ENCODE assay signal across 18 cellular contexts in the genomic region with DNA sequence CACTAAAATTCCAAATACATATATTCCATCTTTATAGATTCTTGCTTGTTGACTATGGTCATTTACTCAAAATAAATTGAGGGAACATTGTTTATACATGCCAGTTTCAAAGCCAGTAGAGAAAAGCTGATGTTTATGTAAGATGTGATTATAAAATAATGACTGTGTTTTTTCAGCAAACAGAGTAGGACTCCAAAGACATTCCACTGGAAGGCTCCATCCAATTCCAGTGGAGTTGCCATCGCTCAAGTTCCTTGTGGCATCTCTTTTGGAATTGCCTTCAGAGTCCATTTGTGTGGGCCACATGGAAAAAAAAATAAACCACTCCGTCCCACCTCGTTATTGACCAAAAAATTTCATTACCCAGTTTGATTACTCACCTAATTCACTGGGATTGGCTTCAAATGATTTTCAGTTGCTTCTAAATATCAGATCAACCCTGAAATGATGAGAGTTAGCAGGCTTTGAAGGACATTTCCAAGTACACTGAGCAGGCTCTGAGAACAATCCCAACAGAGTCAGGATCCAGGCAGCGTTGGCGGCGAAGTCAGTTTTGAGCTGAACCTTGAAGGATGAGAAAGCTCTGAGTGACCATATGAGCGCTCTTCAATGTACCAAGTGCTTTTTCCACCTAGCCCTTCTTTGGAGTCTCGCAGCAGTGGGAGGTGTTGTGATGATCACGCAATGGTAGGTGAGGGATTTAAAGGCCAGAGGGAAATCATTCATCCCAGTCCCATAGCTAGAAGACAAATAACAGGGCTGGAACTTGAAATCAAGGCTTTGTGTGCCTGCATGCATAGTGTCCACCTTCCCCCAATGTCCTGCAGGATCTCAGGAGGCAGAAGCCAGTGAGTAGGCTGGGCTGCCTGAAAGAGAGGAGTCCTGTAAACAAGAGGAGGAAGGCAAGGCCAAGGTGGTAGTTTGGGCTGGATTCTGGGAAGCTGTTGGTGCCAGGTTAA.
DNase-seq lines count a peak whose midpoint lies in the region; ATAC-seq and TF ChIP-seq lines count a peak whose summit lies in the region.
"Had no signal": no experiment of that assay in that cellular context is flagged by ENCODE, and none has a peak within 500 bp of the region (broad histone marks: within the 10 kb centered on the region; RNA-seq: fewer than 3 reads in every experiment).

No MANE protein-coding gene starts in this region.

- peaks cover 0 to 2% (median 0%) of the 10 kb centered on the region in 3 experiments; a peak in 2 of 7 replicates for H3K36me3 Mint-ChIP-seq in H9 (ENCODE audit: insufficient read depth in 1 of 3, low read depth in 3 of 3)
- H3K36me3 Mint-ChIP-seq: CD8-positive, alpha-beta memory T cell had no signal

- peaks cover 26% of the 10 kb centered on the region for H3K4me1 ChIP-seq in H9 (ENCODE audit: insufficient read depth, low read length)
- peaks cover 32% of the 10 kb centered on the region for H3K4me1 ChIP-seq in smooth muscle cell (ENCODE audit: low read depth)
- H3K4me1 ChIP-seq: BLaER1 treated with 17β-estradiol and CSF1 and Interleukin-3, amounts not matched to agents 10 nM and 100 nM had no signal

- H3K9ac ChIP-seq in H9 (ENCODE audit: extremely low read depth, insufficient read length, low read length) (no peak overlapping the region), smooth muscle cell (ENCODE audit: low read depth) (no peak overlapping the region)
- H3K9ac ChIP-seq: BLaER1 treated with 17β-estradiol and CSF1 and Interleukin-3, amounts not matched to agents 10 nM and 100 nM had no signal

- WGBS in H9 (ENCODE audit: extremely low coverage, insufficient read length, low lambda C conversion rate): no CpG with 5 or more reads among the region's 9 CpGs
- WGBS in smooth muscle cell (ENCODE audit: low lambda C conversion rate): 95% methylated on average over 9 of the region's 9 CpGs

- no peak overlapping the region for H2AK5ac ChIP-seq in H9 (ENCODE audit: insufficient read length, low read length)

- H3K4me1 Mint-ChIP-seq in H9: peaks cover 78 to 81% of the 10 kb centered on the region in 2 experiments
- H3K4me1 Mint-ChIP-seq: CD8-positive, alpha-beta memory T cell had no signal

- H3K9me3 Mint-ChIP-seq in H9: no peaks in the 10 kb centered on the region; a peak in 1 of 5 replicates
- H3K9me3 Mint-ChIP-seq: CD8-positive, alpha-beta memory T cell had no signal

- H3K4me3 Mint-ChIP-seq in H9: no peak overlapping the region
- H3K4me3 Mint-ChIP-seq: CD8-positive, alpha-beta memory T cell had no signal

- H3K27ac Mint-ChIP-seq in H9: no peak overlapping the region

- H3K27ac ChIP-seq in H9 (ENCODE audit: insufficient read length, low read depth, low read length) (no peak overlapping the region), VCaP (peak overlapping the region; percentile 64), smooth muscle cell (ENCODE audit: low read depth) (peak overlapping the region; percentile 86)
- H3K27ac ChIP-seq: BLaER1 treated with 17β-estradiol and CSF1 and Interleukin-3, amounts not matched to agents 10 nM and 100 nM had no signal

- ATAC-seq in left lobe of liver (no peak), GM21737 (IDR thresholded peaks at IDR 0.05; ENCODE audit: unreplicated experiment) (no peak)

- no peak overlapping the region for H2BK120ac ChIP-seq in H9 (ENCODE audit: low read depth, low read length, poor library complexity, severe bottlenecking)

- TF ChIP-seq CTCF in H9 (conservative IDR thresholded peaks at IDR 0.05) (no peak), VCaP (conservative IDR thresholded peaks at IDR 0.05) (no peak), smooth muscle cell (IDR thresholded peaks at IDR 0.05; ENCODE audit: borderline replicate concordance, insufficient read depth, poor library complexity, severe bottlenecking) (no peak)

- DNase-seq in H9: peak; percentile 6
- DNase-seq in left lobe of liver (ENCODE audit: low spot score): peak; percentile 15
- no peak for DNase-seq in smooth muscle cell (lab: John Stamatoyannopoulos, UW; ENCODE audit: unreplicated experiment)
- DNase-seq in occipital lobe (lab: John Stamatoyannopoulos, UW): no peak
- DNase-seq in activated T-cell treated with anti-CD3 and anti-CD28 coated beads, Interleukin-2, amount 50 U/mL, for 1 hour: no peak
- DNase-seq: CD8-positive, alpha-beta memory T cell; DMS53; EL; MV-4-11; NCI-H1694 treated with DMSO at 0.1 percent for 48 hours; NCI-H510A; NCI-H82; SHP77 had no signal

- no peak overlapping the region for H2AFZ ChIP-seq in H9 (ENCODE audit: low read length)
- H2AFZ ChIP-seq in smooth muscle cell (ENCODE audit: low read depth): no peak overlapping the region

- no peak overlapping the region for H4K91ac ChIP-seq in H9 (ENCODE audit: insufficient read length, low read depth, low read length)

- H3K23me2 ChIP-seq in H9 (ENCODE audit: insufficient read length, low read depth, low read length, poor library complexity, severe bottlenecking): no peaks in the 10 kb centered on the region

- H3K56ac ChIP-seq in H9 (ENCODE audit: insufficient read length, low read depth, low read length): no peak overlapping the region

- H3K4ac ChIP-seq in H9 (ENCODE audit: low read depth, low read length): no peak overlapping the region

- H3K4me2 ChIP-seq in H9 (ENCODE audit: insufficient read depth, insufficient read length, low read length): no peak overlapping the region
- H3K4me2 ChIP-seq in smooth muscle cell: no peak overlapping the region
- H3K4me2 ChIP-seq: BLaER1 treated with 17β-estradiol and CSF1 and Interleukin-3, amounts not matched to agents 10 nM and 100 nM had no signal

- H3K9me3 ChIP-seq in H9 (ENCODE audit: control insufficient read depth, low read depth, low read length) (no peaks in the 10 kb centered on the region), smooth muscle cell (replicated peaks; ENCODE audit: low read depth) (no peaks in the 10 kb centered on the region)
- H3K9me3 ChIP-seq: BLaER1 treated with 17β-estradiol and CSF1 and Interleukin-3, amounts not matched to agents 10 nM and 100 nM had no signal

- H4K8ac ChIP-seq in H9 (replicated peaks; ENCODE audit: insufficient read length, low read depth, low read length): no peak overlapping the region

- peaks cover 6% of the 10 kb centered on the region; the same call in 1 of the 2 replicates for H3K27me3 Mint-ChIP-seq in H9 (ENCODE audit: low read depth)

- H3K14ac ChIP-seq in H9 (ENCODE audit: insufficient read depth, low read length): no peak overlapping the region

- H4K5ac ChIP-seq in H9 (ENCODE audit: insufficient read length, low read depth, low read length): no peak overlapping the region

- no peak overlapping the region for H2BK20ac ChIP-seq in H9 (ENCODE audit: low read depth, low read length, poor library complexity, severe bottlenecking)

- H2BK15ac ChIP-seq in H9 (ENCODE audit: low read depth, low read length): no peak overlapping the region

- H2BK12ac ChIP-seq in H9 (ENCODE audit: insufficient read length, low read depth, low read length): no peak overlapping the region

- no peaks in the 10 kb centered on the region for H3K79me1 ChIP-seq in H9 (ENCODE audit: insufficient read depth, low read depth, low read length, poor library complexity, severe bottlenecking)

- H3K36me3 ChIP-seq in smooth muscle cell (ENCODE audit: low read depth): no peaks in the 10 kb centered on the region
- H3K36me3 ChIP-seq: BLaER1 treated with 17β-estradiol and CSF1 and Interleukin-3, amounts not matched to agents 10 nM and 100 nM had no signal

- H3K23ac ChIP-seq in H9 (ENCODE audit: insufficient read length, low read depth, low read length): no peak overlapping the region

- H4K20me1 ChIP-seq in H9 (ENCODE audit: control insufficient read depth, insufficient read depth, insufficient read length) (no peaks in the 10 kb centered on the region), smooth muscle cell (ENCODE audit: low read depth) (no peaks in the 10 kb centered on the region)
- H4K20me1 ChIP-seq: BLaER1 treated with 17β-estradiol and CSF1 and Interleukin-3, amounts not matched to agents 10 nM and 100 nM had no signal

- H2BK5ac ChIP-seq in H9 (ENCODE audit: insufficient read length, low read length): no peak overlapping the region

- H3F3A ChIP-seq in smooth muscle cell (ENCODE audit: low read depth): peaks cover 45% of the 10 kb centered on the region

- no peak overlapping the region for H3K18ac ChIP-seq in H9 (ENCODE audit: insufficient read length, low read depth, low read length)

- H3T11ph ChIP-seq in H9 (ENCODE audit: low read length): no peak overlapping the region

- no peaks in the 10 kb centered on the region for H3K79me2 ChIP-seq in H9 (ENCODE audit: insufficient read depth, low read length)
- no peaks in the 10 kb centered on the region for H3K79me2 ChIP-seq in smooth muscle cell (ENCODE audit: low read depth)

- H3K27me3 ChIP-seq in H9 (ENCODE audit: insufficient read depth, low read length): no peaks in the 10 kb centered on the region
- H3K27me3 ChIP-seq in smooth muscle cell (ENCODE audit: low read depth): no peaks in the 10 kb centered on the region
- H3K27me3 ChIP-seq: BLaER1 treated with 17β-estradiol and CSF1 and Interleukin-3, amounts not matched to agents 10 nM and 100 nM had no signal

- no peak overlapping the region for H3K4me3 ChIP-seq in smooth muscle cell
- H3K4me3 ChIP-seq: BLaER1 treated with 17β-estradiol and CSF1 and Interleukin-3, amounts not matched to agents 10 nM and 100 nM; GM12878; K562 had no signal

Comparison
In these comparisons a context has a peak if more than half of its experiments do, and no peak if none do; other contexts are left out.
1. DNase-seq: peak in H9 (single experiment) and left lobe of liver (single experiment); none in smooth muscle cell (single experiment), occipital lobe (single experiment) and activated T-cell treated with anti-CD3 and anti-CD28 coated beads, Interleukin-2, amount 50 U/mL, for 1 hour (single experiment).